Comparison of ENCODE assay signal across 8 cellular contexts in the genomic region with DNA sequence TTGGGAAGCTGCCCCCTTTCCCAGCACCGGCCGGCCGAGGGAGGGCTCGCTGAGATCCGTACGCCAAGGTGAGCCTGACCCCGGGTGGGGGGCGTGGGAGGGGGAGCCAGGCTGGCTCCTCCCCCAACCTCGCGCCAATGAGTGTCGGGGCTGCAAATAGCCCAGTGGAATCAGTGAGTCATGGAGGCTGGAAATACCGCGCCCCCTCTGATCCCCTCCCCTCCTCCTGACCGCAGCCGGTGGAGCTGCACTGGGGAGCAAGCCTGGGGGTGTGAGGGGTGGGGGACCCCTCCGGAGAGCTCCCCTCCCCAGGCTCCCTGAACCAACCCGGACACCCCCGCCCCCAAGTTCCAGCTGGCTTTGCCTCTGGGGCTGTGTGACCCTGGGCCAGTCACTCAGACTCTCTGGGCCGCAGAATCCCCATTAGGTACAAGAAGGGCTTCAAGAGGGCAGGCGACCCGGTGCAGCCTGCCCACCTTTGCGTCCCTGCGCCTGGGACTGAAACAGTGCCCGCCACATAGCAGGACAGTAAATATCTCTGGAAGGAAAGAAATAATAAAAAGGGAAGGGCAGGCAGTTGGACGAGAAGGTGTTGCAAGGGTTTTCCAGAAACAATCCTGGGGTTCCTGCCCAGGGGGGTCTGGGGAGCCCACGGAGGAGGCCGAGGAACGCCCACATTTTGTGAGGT. TPM values are rescaled to one million over a fixed set of nuclear protein-coding genes. Genes with fewer than 3 reads are reported as not detected.
DNase-seq lines count a peak whose midpoint lies in the region; ATAC-seq and TF ChIP-seq lines count a peak whose summit lies in the region.

No MANE protein-coding gene starts in this region.

- CTCF ChIA-PET in BJ (lab: Yijun Ruan, JAX): interaction anchor here (0.9 to 6.5 kb wide), 6 partner anchors 19 to 59 kb away, joined by 3 to 53 read pairs (median 4); no protein-coding TSS in a partner anchor

- POLR2A ChIA-PET in BJ (lab: Charles Lee): no interaction called here

- peaks cover 5% of the 10 kb centered on the region for H3K4me1 ChIP-seq in endodermal cell (ENCODE audit: control insufficient read depth, insufficient read depth, low read length)
- H3K4me1 ChIP-seq in mucosa of stomach (ENCODE audit: control insufficient read depth, insufficient read depth, low read length): peaks cover 27% of the 10 kb centered on the region

- H3K9ac ChIP-seq in endodermal cell (ENCODE audit: extremely low read depth, low read length, poor library complexity, severe bottlenecking) (peak overlapping the region; percentile 38), mucosa of stomach (ENCODE audit: low read length) (peak overlapping the region; percentile 59)

- peak overlapping the region; percentile 40 for H3K4me3 Mint-ChIP-seq in endodermal cell
- H3K4me3 Mint-ChIP-seq in stimulated activated naive B cell treated with anti-CD40 and anti-IgM and Interleukin-4, amounts not matched to agents 10 μg/mL and 1 μg/mL and 100 μg/mL, for 72 hours: peak overlapping the region; percentile 73 to 75

- no peaks in the 10 kb centered on the region for H3K36me3 ChIP-seq in BJ (ENCODE audit: control insufficient read depth, insufficient read depth, low read length)
- no peaks in the 10 kb centered on the region for H3K36me3 ChIP-seq in endodermal cell (ENCODE audit: control insufficient read depth, insufficient read depth, low read length)
- no peaks in the 10 kb centered on the region for H3K36me3 ChIP-seq in mucosa of stomach (ENCODE audit: control insufficient read depth, insufficient read depth, low read length)

- no peaks in the 10 kb centered on the region for H3K36me3 Mint-ChIP-seq in endodermal cell (ENCODE audit: low read depth)
- no peaks in the 10 kb centered on the region for H3K36me3 Mint-ChIP-seq in stimulated activated naive B cell treated with anti-CD40 and anti-IgM and Interleukin-4, amounts not matched to agents 10 μg/mL and 1 μg/mL and 100 μg/mL, for 72 hours

- peak overlapping the region; percentile 84 for H3K27ac Mint-ChIP-seq in endodermal cell
- H3K27ac Mint-ChIP-seq in stimulated activated naive B cell treated with anti-CD40 and anti-IgM and Interleukin-4, amounts not matched to agents 10 μg/mL and 1 μg/mL and 100 μg/mL, for 72 hours: peak overlapping the region; percentile 88

- no peaks in the 10 kb centered on the region for H3K27me3 Mint-ChIP-seq in endodermal cell (ENCODE audit: insufficient read depth)
- H3K27me3 Mint-ChIP-seq in stimulated activated naive B cell treated with anti-CD40 and anti-IgM and Interleukin-4, amounts not matched to agents 10 μg/mL and 1 μg/mL and 100 μg/mL, for 72 hours: peaks cover 4% of the 10 kb centered on the region in 2 donors

- WGBS in endodermal cell (ENCODE audit: insufficient coverage in 1 of 2, insufficient read length in 1 of 2), 2 experiments: 32 to 83% methylated on average over 8 to 27 of the region's 28 CpGs

- no peaks in the 10 kb centered on the region for H3K9me3 Mint-ChIP-seq in endodermal cell
- H3K9me3 Mint-ChIP-seq in stimulated activated naive B cell treated with anti-CD40 and anti-IgM and Interleukin-4, amounts not matched to agents 10 μg/mL and 1 μg/mL and 100 μg/mL, for 72 hours: no peaks in the 10 kb centered on the region

- ATAC-seq in stimulated activated naive B cell treated with anti-CD40 and anti-IgM and Interleukin-4, amounts not matched to agents 10 μg/mL and 1 μg/mL and 100 μg/mL, for 72 hours (replicated peaks): peak; percentile 67 to 76

- DNase-seq in BJ (ENCODE audit: low read depth) (no peak), HK-2 (ENCODE audit: unreplicated experiment) (peak; percentile 74), endodermal cell (peak; percentile 94), occipital lobe (lab: John Stamatoyannopoulos, UW) (no peak), T-helper 9 cell (no peak)
- DNase-seq in activated CD4-positive, alpha-beta T cell treated with anti-CD3 and anti-CD28 coated beads, Interleukin-2, amount 50 U/mL, for 24 hours (ENCODE audit: low read depth in 1 of 2, low spot score in 1 of 2): peak; percentile 15 to 52
- DNase-seq in stimulated activated naive B cell treated with anti-CD40 and anti-IgM and Interleukin-4, amounts not matched to agents 10 μg/mL and 1 μg/mL and 100 μg/mL, for 72 hours: peak; percentile 55

- TF ChIP-seq CTCF in BJ (IDR thresholded peaks at IDR 0.05; ENCODE audit: insufficient read depth, low read depth, low read length): 0 out of 2 replicates have a peak, but pooled peaks have one; percentile 4
- TF ChIP-seq CTCF in endodermal cell (conservative IDR thresholded peaks at IDR 0.05): no peak

- H3K4me3 ChIP-seq in BJ (ENCODE audit: low read depth, low read length): peak overlapping the region; percentile 31
- H3K4me3 ChIP-seq in endodermal cell (ENCODE audit: low read length): peak overlapping the region; percentile 56
- no peak overlapping the region for H3K4me3 ChIP-seq in mucosa of stomach (ENCODE audit: low read length)

- H3K27ac ChIP-seq in endodermal cell (ENCODE audit: low read depth, low read length): no peak overlapping the region

- H3K9me3 ChIP-seq in endodermal cell (ENCODE audit: control insufficient read depth, low read length) (no peaks in the 10 kb centered on the region), mucosa of stomach (ENCODE audit: control insufficient read depth, low read length) (no peaks in the 10 kb centered on the region)

- no peaks in the 10 kb centered on the region for H3K27me3 ChIP-seq in BJ (ENCODE audit: control insufficient read depth, insufficient read depth, low read length)
- H3K27me3 ChIP-seq in endodermal cell (ENCODE audit: control insufficient read depth, insufficient read depth, low read length, poor library complexity, severe bottlenecking): no peaks in the 10 kb centered on the region
- peaks cover 5% of the 10 kb centered on the region for H3K27me3 ChIP-seq in mucosa of stomach (ENCODE audit: control insufficient read depth, insufficient read depth, low read length)

- peaks cover 18% of the 10 kb centered on the region for H3K4me1 Mint-ChIP-seq in endodermal cell
- H3K4me1 Mint-ChIP-seq in stimulated activated naive B cell treated with anti-CD40 and anti-IgM and Interleukin-4, amounts not matched to agents 10 μg/mL and 1 μg/mL and 100 μg/mL, for 72 hours: peaks cover 25 to 43% of the 10 kb centered on the region in 2 donors

RNA-seq across cellular contexts. Expression of gene HSPB7, which starts 4.5 kb away (rescaled TPM):
- 32.5 and 66.6 TPM in 2 replicates for polyA plus RNA-seq in BJ (2011; rRNA removed)
- polyA minus RNA-seq in BJ (2011; rRNA and poly(A)+ RNA removed): 26.1 and 30.3 TPM in 2 replicates
- under 1 TPM in 1 of 2 donors, not detected in 1; 0.15 TPM for total RNA-seq in endodermal cell
- 0.18 TPM for polyA plus RNA-seq in endodermal cell (2013, experiment 1 of 2)
- not detected for polyA plus RNA-seq in endodermal cell (2013, experiment 2 of 2)
- not detected for total RNA-seq in occipital lobe

RNA-seq across cellular contexts. Expression of gene CLCNKA, which starts 8.5 kb away (rescaled TPM):
- polyA plus RNA-seq in BJ (2011; rRNA removed): 0.20 and 0.28 TPM in 2 replicates
- 0.19 TPM in 1 of 2 replicates, not detected in the other for polyA minus RNA-seq in BJ (2011; rRNA and poly(A)+ RNA removed)
- total RNA-seq in endodermal cell (1 to 10 TPM; 3.2 to 3.5 TPM), occipital lobe (not detected)
- polyA plus RNA-seq in endodermal cell (2013, experiment 1 of 2): 0.18 TPM
- 0.37 TPM for polyA plus RNA-seq in endodermal cell (2013, experiment 2 of 2)

RNA-seq across cellular contexts. Expression of gene SRARP, which starts 9.3 kb away (rescaled TPM):
- polyA plus RNA-seq in BJ (2011; rRNA removed): not detected in 2 replicates
- not detected in 2 replicates for polyA minus RNA-seq in BJ (2011; rRNA and poly(A)+ RNA removed)
- total RNA-seq in endodermal cell (1 to 10 TPM in 1 of 2 donors, under 1 TPM in 1; 0.97 to 1.3 TPM), occipital lobe (0.62 TPM)
- polyA plus RNA-seq in endodermal cell (2013, experiment 1 of 2): 0.18 TPM
- polyA plus RNA-seq in endodermal cell (2013, experiment 2 of 2): 0.12 TPM

RNA-seq across cellular contexts. Expression of gene CLCNKB, which starts 30.2 kb away (rescaled TPM):
- 0.42 and 0.83 TPM in 2 replicates for polyA plus RNA-seq in BJ (2011; rRNA removed)
- 0.31 and 0.71 TPM in 2 replicates for polyA minus RNA-seq in BJ (2011; rRNA and poly(A)+ RNA removed)
- total RNA-seq in endodermal cell (1 to 10 TPM; 3.6 to 3.7 TPM), occipital lobe (0.16 TPM)
- 3.4 TPM for polyA plus RNA-seq in endodermal cell (2013, experiment 1 of 2)
- 2.0 TPM for polyA plus RNA-seq in endodermal cell (2013, experiment 2 of 2)

RNA-seq across cellular contexts. Expression of gene ZBTB17, which starts 37.5 kb away (rescaled TPM):
- polyA plus RNA-seq in BJ (2011; rRNA removed): 23.4 and 43.3 TPM in 2 replicates
- polyA minus RNA-seq in BJ (2011; rRNA and poly(A)+ RNA removed): 33.2 and 45.4 TPM in 2 replicates
- 10 to 100 TPM; 28.0 to 31.7 TPM for total RNA-seq in endodermal cell
- 35.1 TPM for polyA plus RNA-seq in endodermal cell (2013, experiment 1 of 2)
- polyA plus RNA-seq in endodermal cell (2013, experiment 2 of 2): 32.6 TPM
- total RNA-seq in occipital lobe: 38.8 TPM

Comparison
In these comparisons a context has a peak if more than half of its experiments do, and no peak if none do; other contexts are left out.
1. DNase-seq: peak in HK-2 (single experiment), activated CD4-positive, alpha-beta T cell treated with anti-CD3 and anti-CD28 coated beads, Interleukin-2, amount 50 U/mL, for 24 hours (2 of 2), endodermal cell (single experiment) and stimulated activated naive B cell treated with anti-CD40 and anti-IgM and Interleukin-4, amounts not matched to agents 10 μg/mL and 1 μg/mL and 100 μg/mL, for 72 hours (single experiment); none in BJ (single experiment), occipital lobe (single experiment) and T-helper 9 cell (single experiment).